In the genomic region with DNA sequence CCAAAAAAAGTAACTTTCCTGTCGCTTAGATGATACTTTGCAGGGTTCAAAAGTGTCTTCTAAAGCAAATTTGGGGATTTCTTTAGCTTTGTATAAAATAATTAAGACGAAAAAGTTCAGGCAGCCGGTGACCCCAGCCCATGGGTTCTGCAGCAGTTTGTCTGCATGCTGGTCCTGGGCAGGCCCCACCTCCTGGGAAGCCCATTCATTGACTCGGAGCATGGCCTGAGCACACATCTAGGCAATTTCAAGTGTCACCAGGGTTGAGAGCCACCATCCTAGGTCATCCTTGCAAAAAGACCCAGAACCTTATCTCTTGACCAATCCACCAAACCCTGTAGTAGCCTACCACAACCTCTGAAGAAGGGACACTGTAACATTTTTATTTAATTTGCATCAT, we compare ENCODE assay signal across 26 cellular contexts. TPM values are rescaled to one million over a fixed set of nuclear protein-coding genes. Genes with fewer than 3 reads are reported as not detected.
"Had no signal": no experiment of that assay in that cellular context is flagged by ENCODE, and none has a peak within 500 bp of the region (broad histone marks: within the 10 kb centered on the region; RNA-seq: fewer than 3 reads in every experiment).

No MANE protein-coding gene starts in this region.

- H3K4me1 ChIP-seq: psoas muscle, upper lobe of right lung, uterus had no signal

- H3K36me3 ChIP-seq: neutrophil, pancreas, right lobe of liver, spleen, suprapubic skin, tibial artery, transverse colon, upper lobe of right lung, uterus had no signal

- H3K4me3 ChIP-seq: pancreas, psoas muscle, right lobe of liver, skin epidermis, smooth muscle cell, spleen, suprapubic skin, testis, tibial artery, transverse colon, upper lobe of right lung, uterus had no signal

- H3K27me3 ChIP-seq: pancreas, right lobe of liver, spleen, suprapubic skin, testis, tibial artery, transverse colon, upper lobe of right lung, uterus had no signal

- DNase-seq: naive thymus-derived CD8-positive, alpha-beta T cell; nephron progenitor cell; nucleus accumbens; pancreas; psoas muscle; right cardiac atrium; right lobe of liver; spleen; stimulated activated CD4-positive, alpha-beta T cell treated with anti-CD3 and anti-CD28 coated beads, Interleukin-12 subunit alpha, Interleukin-12 subunit beta, amount 100 ng/mL, for 4 hours; stimulated activated CD4-positive, alpha-beta T cell treated with anti-CD3 and anti-CD28 coated beads, Interleukin-1b, Interleukin-23, amount 100 ng/mL, for 48 hours; stimulated activated CD4-positive, alpha-beta T cell treated with anti-CD3 and anti-CD28 coated beads, Interleukin-4, amount 100 ng/mL, for 1 hour; stimulated activated CD4-positive, alpha-beta T cell treated with anti-CD3 and anti-CD28 coated beads, Interleukin-4, amount 100 ng/mL, for 4 hours; stimulated activated CD8-positive, alpha-beta memory T cell treated with anti-CD3 and anti-CD28 coated beads, Interleukin-4, amount 100 ng/mL, for 48 hours; stimulated activated naive CD4-positive, alpha-beta T cell; stimulated activated naive CD8-positive, alpha-beta T cell treated with anti-CD3 and anti-CD28 coated beads, Interleukin-15, amount 100 ng/mL, for 72 hours; stimulated activated naive CD8-positive, alpha-beta T cell treated with anti-CD3 and anti-CD28 coated beads, Interleukin-15, Interleukin-2, amounts not matched to agents 100 U/mL and 50 U/mL, for 24 hours; substantia nigra; testis; tibial artery; transverse colon; upper lobe of right lung; uterus had no signal

- H3K27ac ChIP-seq: neutrophil, pancreas, psoas muscle, right lobe of liver, skin epidermis, spleen, suprapubic skin, testis, tibial artery, transverse colon, upper lobe of right lung, uterus had no signal

- H3K4me2 ChIP-seq: smooth muscle cell had no signal

- H3K9me3 ChIP-seq: neutrophil, pancreas, psoas muscle, right lobe of liver, spleen, suprapubic skin, testis, tibial artery, transverse colon, upper lobe of right lung, uterus had no signal

RNA-seq across cellular contexts. Expression of gene BFSP1, which starts 20.6 kb away (rescaled TPM):
- total RNA-seq: naive thymus-derived CD8-positive, alpha-beta T cell had no signal
